Comparison of ENCODE assay signal across 8 cellular contexts in the genomic region with DNA sequence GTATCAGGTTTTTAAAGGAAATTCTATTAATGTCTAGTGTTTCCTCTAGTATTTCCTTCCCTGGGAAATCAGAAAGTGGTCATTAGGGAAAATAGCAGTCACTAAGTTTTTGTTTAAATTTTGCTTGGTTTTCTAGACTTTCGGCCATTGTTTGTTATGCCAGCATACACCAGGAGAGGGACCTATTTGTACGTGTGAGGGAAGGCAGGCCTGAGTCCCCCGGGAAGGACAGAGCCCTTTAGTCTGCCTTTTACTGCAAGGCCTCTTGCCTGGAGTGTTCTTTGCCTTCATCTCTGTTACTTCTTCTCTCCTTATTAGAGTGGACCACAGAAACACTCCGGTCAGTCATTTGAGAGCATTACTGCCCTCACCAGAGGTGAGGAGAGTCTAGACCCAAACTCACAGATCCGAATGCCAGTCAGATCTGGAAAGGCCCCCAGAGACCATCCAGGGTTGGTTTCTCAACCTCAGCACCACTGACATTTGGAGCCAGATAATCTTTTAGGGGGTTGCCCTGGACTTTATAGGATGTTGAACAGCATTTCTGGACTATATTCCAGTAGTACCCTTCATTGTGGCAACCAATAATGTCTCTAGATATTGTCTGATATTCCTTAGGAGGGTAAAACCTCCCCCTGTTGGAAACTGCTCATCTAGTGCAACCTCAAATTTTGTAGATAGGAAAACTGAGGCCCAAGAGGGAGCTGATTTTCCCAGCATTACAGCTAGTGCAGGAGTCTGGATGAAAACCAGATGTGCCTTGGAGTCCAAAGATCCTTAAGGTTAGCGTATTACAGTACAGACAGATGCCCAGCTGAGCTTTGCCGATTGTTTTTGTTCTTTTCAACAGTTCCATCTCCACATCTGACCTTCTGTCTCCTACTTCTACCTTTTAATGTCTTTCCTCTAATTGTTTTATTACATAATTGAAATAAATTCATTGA.
DNase-seq lines count a peak whose midpoint lies in the region; ATAC-seq and TF ChIP-seq lines count a peak whose summit lies in the region.

No MANE protein-coding gene starts in this region.

- ATAC-seq in foreskin keratinocyte, result peak; percentile 58
- no peak for ATAC-seq in GM21576 (IDR thresholded peaks at IDR 0.05; ENCODE audit: unreplicated experiment)
- ATAC-seq in GM21423 (IDR thresholded peaks at IDR 0.05; ENCODE audit: unreplicated experiment), result no peak

- DNase-seq in SK-MEL-5 (ENCODE audit: low read depth, low spot score) (peak; percentile 70), foreskin keratinocyte (no peak), retinal pigment epithelial cell (ENCODE audit: low read depth) (no peak), GM10266 (ENCODE audit: extremely low spot score) (no peak)
- no peak for DNase-seq in stimulated activated naive CD4-positive, alpha-beta T cell (lab: John Stamatoyannopoulos, UW)

- H3K4me1 ChIP-seq in foreskin keratinocyte, result no peaks in the 10 kb centered on the region

- TF ChIP-seq CTCF in GM12875 (IDR thresholded peaks at IDR 0.05; ENCODE audit: borderline replicate concordance, insufficient read depth, low read depth, low read length), result 0 out of 2 replicates have a peak, but pooled peaks have one; percentile 7
- peak; percentile 70 for TF ChIP-seq CTCF in foreskin keratinocyte (conservative IDR thresholded peaks at IDR 0.05)
- TF ChIP-seq CTCF in retinal pigment epithelial cell (conservative IDR thresholded peaks at IDR 0.05; ENCODE audit: low read depth, low read length), result peak; percentile 51
- no peak for TF ChIP-seq CTCF in GM10266 (IDR thresholded peaks at IDR 0.05; ENCODE audit: control insufficient read depth, insufficient read depth, low read depth, missing control alignments)

- in situ Hi-C loops in SK-MEL-5 (cut with HindIII; ENCODE audit: low pct_unique_long_range_greater_than_20kb, low sequenced_read_pairs), result no loop called here

- no peak overlapping the region for H3K27ac ChIP-seq in foreskin keratinocyte

- H3K4me3 ChIP-seq in GM12875 (ENCODE audit: low read depth, low read length) (no peak overlapping the region), retinal pigment epithelial cell (ENCODE audit: low read length) (no peak overlapping the region)

- H3K27me3 ChIP-seq in foreskin keratinocyte, result no peaks in the 10 kb centered on the region
